8 cellular contexts compared by ENCODE assay signal in the genomic region with DNA sequence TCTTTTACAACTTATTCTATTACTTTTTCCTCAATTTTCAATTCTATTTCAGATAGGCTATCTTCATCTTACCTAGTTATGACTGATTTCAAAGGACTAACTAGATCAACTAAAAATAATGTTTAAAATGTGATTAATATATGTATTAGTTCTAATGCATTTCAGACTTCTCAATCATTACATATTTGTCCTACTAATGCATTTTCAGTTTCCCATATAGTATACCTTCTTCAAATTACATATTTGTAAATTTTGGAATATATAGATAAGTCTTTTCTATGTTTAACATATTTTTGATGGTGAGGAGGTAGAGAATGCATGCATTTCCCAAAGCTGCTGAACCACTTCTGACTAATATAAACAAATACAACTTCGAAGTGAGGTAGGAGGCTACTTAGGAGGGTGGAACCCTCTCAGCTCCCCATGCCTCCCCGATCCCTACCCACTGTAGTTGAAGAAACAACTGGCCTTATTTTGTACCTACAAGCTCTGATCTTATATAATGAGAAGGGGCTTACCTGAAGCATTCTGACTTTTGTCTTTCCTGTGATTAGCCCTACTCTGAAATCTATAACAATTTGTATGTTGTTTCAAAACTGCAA. TPM values are rescaled to one million over a fixed set of nuclear protein-coding genes. Genes with fewer than 3 reads are reported as not detected.
DNase-seq lines count a peak whose midpoint lies in the region; ATAC-seq and TF ChIP-seq lines count a peak whose summit lies in the region.

No MANE protein-coding gene starts in this region.

- H3K36me3 ChIP-seq in tibial nerve (peaks cover 0 to 14% (median 7%) of the 10 kb centered on the region in 3 donors), WERI-Rb-1 (peaks cover 7% of the 10 kb centered on the region; the same call in 1 of the 2 replicates)

- POLR2A ChIA-PET in activated CD8-positive, alpha-beta T cell treated with anti-CD3 and anti-CD28 coated beads for 36 hours (lab: Charles Lee): interaction anchor here (1.6 kb wide), 1 partner anchor 15 kb away, joined by 3 read pairs; no protein-coding TSS in a partner anchor

- DNase-seq in activated naive CD4-positive, alpha-beta T cell treated with anti-CD3 and anti-CD28 coated beads for 36 hours: no peak
- no peak for DNase-seq in activated naive CD4-positive, alpha-beta T cell treated with anti-CD3 and anti-CD28 coated beads, Interleukin-2, amount 50 U/mL, for 16 hours
- DNase-seq in activated CD8-positive, alpha-beta T cell treated with anti-CD3 and anti-CD28 coated beads for 36 hours: no peak
- DNase-seq in immature natural killer cell: no peak
- no peak for DNase-seq in tibial nerve (ENCODE audit: low spot score in 2 of 2)
- DNase-seq in NK-92 (lab: John Stamatoyannopoulos, UW; ENCODE audit: unreplicated experiment): no peak
- DNase-seq in WERI-Rb-1: no peak
- no peak for DNase-seq in NK-92 treated with Interleukin-12 subunit alpha and Interleukin-12 subunit beta, amount 100 ng/mL, for 24 hours (lab: John Stamatoyannopoulos, UW)

- H3K27me3 ChIP-seq in tibial nerve: no peaks in the 10 kb centered on the region
- no peaks in the 10 kb centered on the region for H3K27me3 ChIP-seq in WERI-Rb-1 (ENCODE audit: insufficient read depth, low read depth, severe bottlenecking)

- no peak overlapping the region for H3K27ac Mint-ChIP-seq in activated naive CD4-positive, alpha-beta T cell treated with anti-CD3 and anti-CD28 coated beads for 36 hours
- H3K27ac Mint-ChIP-seq in activated CD8-positive, alpha-beta T cell treated with anti-CD3 and anti-CD28 coated beads for 36 hours: peak overlapping the region; percentile 97
- peak overlapping the region; percentile 91 to 99 (median 97) for H3K27ac Mint-ChIP-seq in immature natural killer cell

- H3K9me3 Mint-ChIP-seq in activated naive CD4-positive, alpha-beta T cell treated with anti-CD3 and anti-CD28 coated beads for 36 hours: no peaks in the 10 kb centered on the region
- no peaks in the 10 kb centered on the region for H3K9me3 Mint-ChIP-seq in activated CD8-positive, alpha-beta T cell treated with anti-CD3 and anti-CD28 coated beads for 36 hours
- H3K9me3 Mint-ChIP-seq in immature natural killer cell: no peaks in the 10 kb centered on the region

- no peak for TF ChIP-seq EP300 in tibial nerve (IDR thresholded peaks at IDR 0.05)

- H3K4me1 Mint-ChIP-seq in activated naive CD4-positive, alpha-beta T cell treated with anti-CD3 and anti-CD28 coated beads for 36 hours (ENCODE audit: low read depth): peaks cover 42% of the 10 kb centered on the region
- peaks cover 47% of the 10 kb centered on the region for H3K4me1 Mint-ChIP-seq in activated CD8-positive, alpha-beta T cell treated with anti-CD3 and anti-CD28 coated beads for 36 hours (ENCODE audit: low read depth)
- H3K4me1 Mint-ChIP-seq in immature natural killer cell: peaks cover 27 to 38% of the 10 kb centered on the region in 2 donors

- H3K4me3 ChIP-seq in tibial nerve (peak overlapping the region in 2 of 4 donors; percentile 79 to 95), WERI-Rb-1 (ENCODE audit: low read depth, low read length) (no peak overlapping the region)

- H3K9me3 ChIP-seq in tibial nerve: no peaks in the 10 kb centered on the region
- no peaks in the 10 kb centered on the region for H3K9me3 ChIP-seq in WERI-Rb-1 (ENCODE audit: severe bottlenecking)

- H3K4me3 Mint-ChIP-seq in activated naive CD4-positive, alpha-beta T cell treated with anti-CD3 and anti-CD28 coated beads for 36 hours: peak overlapping the region; percentile 92
- H3K4me3 Mint-ChIP-seq in activated CD8-positive, alpha-beta T cell treated with anti-CD3 and anti-CD28 coated beads for 36 hours: peak overlapping the region; percentile 90
- H3K4me3 Mint-ChIP-seq in immature natural killer cell: peak overlapping the region; percentile 27 to 100 (median 98)

- H3K27me3 Mint-ChIP-seq in activated naive CD4-positive, alpha-beta T cell treated with anti-CD3 and anti-CD28 coated beads for 36 hours (ENCODE audit: low read depth): no peaks in the 10 kb centered on the region
- H3K27me3 Mint-ChIP-seq in activated CD8-positive, alpha-beta T cell treated with anti-CD3 and anti-CD28 coated beads for 36 hours: no peaks in the 10 kb centered on the region
- peaks cover 5 to 10% (median 6%) of the 10 kb centered on the region in 3 donors for H3K27me3 Mint-ChIP-seq in immature natural killer cell (ENCODE audit: low read depth in 3 of 3)

- H3K27ac ChIP-seq in tibial nerve (peak overlapping the region in 3 of 4 donors; percentile 96 to 99 (median 98)), WERI-Rb-1 (no peak overlapping the region)

- H3K4me1 ChIP-seq in tibial nerve: peaks cover 0 to 53% (median 30%) of the 10 kb centered on the region in 4 donors

- TF ChIP-seq CTCF in activated CD8-positive, alpha-beta T cell treated with anti-CD3 and anti-CD28 coated beads for 36 hours (IDR thresholded peaks at IDR 0.05): no peak
- no peak for TF ChIP-seq CTCF in tibial nerve (IDR thresholded peaks at IDR 0.05)
- no peak for TF ChIP-seq CTCF in WERI-Rb-1 (IDR thresholded peaks at IDR 0.05; ENCODE audit: low read depth, low read length)

- no peak for TF ChIP-seq POLR2A in tibial nerve (IDR thresholded peaks at IDR 0.05)

- intact Hi-C loops in activated naive CD4-positive, alpha-beta T cell treated with anti-CD3 and anti-CD28 coated beads for 36 hours (cut with micrococcal nuclease): loop anchor here (5.0 kb wide), 5 partner anchors 348 to 1152 kb away; partner anchors contain the start of gene COLGALT2
- intact Hi-C loops in activated CD8-positive, alpha-beta T cell treated with anti-CD3 and anti-CD28 coated beads for 36 hours (cut with micrococcal nuclease): loop anchor here (10.0 kb wide), 1 partner anchor 110 kb away; the partner anchor contains the start of gene RNF2

- no peak for ATAC-seq in activated CD8-positive, alpha-beta T cell treated with anti-CD3 and anti-CD28 coated beads for 36 hours

- peaks cover 12% of the 10 kb centered on the region for H3K36me3 Mint-ChIP-seq in activated naive CD4-positive, alpha-beta T cell treated with anti-CD3 and anti-CD28 coated beads for 36 hours (ENCODE audit: low read depth)
- peaks cover 13% of the 10 kb centered on the region for H3K36me3 Mint-ChIP-seq in activated CD8-positive, alpha-beta T cell treated with anti-CD3 and anti-CD28 coated beads for 36 hours (ENCODE audit: low read depth)
- peaks cover 3 to 14% (median 5%) of the 10 kb centered on the region in 3 donors for H3K36me3 Mint-ChIP-seq in immature natural killer cell

- CTCF ChIA-PET in activated naive CD4-positive, alpha-beta T cell treated with anti-CD3 and anti-CD28 coated beads for 36 hours (lab: Charles Lee): interaction anchor here (1.0 to 2.0 kb wide), 2 partner anchors 15 to 181 kb away, joined by 3 to 8 read pairs; partner anchors contain the start of gene NIBAN1
- CTCF ChIA-PET in activated CD8-positive, alpha-beta T cell treated with anti-CD3 and anti-CD28 coated beads for 36 hours (lab: Charles Lee): interaction anchor here (1.3 to 6.7 kb wide), 2 partner anchors 10 to 15 kb away, joined by 4 to 71 read pairs; no protein-coding TSS in a partner anchor

- WGBS in tibial nerve, 2 donors: 44 to 45% methylated on average over 2 of the region's 2 CpGs

RNA-seq across cellular contexts. Expression of gene TRMT1L, which starts 1.7 kb away (rescaled TPM):
- total RNA-seq in activated naive CD4-positive, alpha-beta T cell treated with anti-CD3 and anti-CD28 coated beads for 36 hours: 10 to 100 TPM; 26.6 to 28.7 TPM
- total RNA-seq in activated CD8-positive, alpha-beta T cell treated with anti-CD3 and anti-CD28 coated beads for 36 hours: 10 to 100 TPM; 25.6 TPM
- 10 to 100 TPM in 1 of 3 donors, 1 to 10 TPM in 2; 4.7 to 11.8 (median 5.8) TPM for polyA plus RNA-seq in immature natural killer cell
- 10 to 100 TPM; 13.5 to 30.2 (median 18.0) TPM for total RNA-seq in tibial nerve

RNA-seq across cellular contexts. Expression of gene SWT1, which starts 2.0 kb away (rescaled TPM):
- total RNA-seq in activated naive CD4-positive, alpha-beta T cell treated with anti-CD3 and anti-CD28 coated beads for 36 hours: 1 to 10 TPM; 1.7 to 2.9 TPM
- total RNA-seq in activated CD8-positive, alpha-beta T cell treated with anti-CD3 and anti-CD28 coated beads for 36 hours: 1 to 10 TPM; 1.8 to 2.5 TPM
- 1 to 10 TPM in 2 of 3 donors, under 1 TPM in 1; 0.25 to 2.4 (median 1.6) TPM for polyA plus RNA-seq in immature natural killer cell
- 10 to 100 TPM in 3 of 4 donors, 1 to 10 TPM in 1; 8.2 to 16.0 (median 11.7) TPM for total RNA-seq in tibial nerve
